ENCODE assay signal across 1 cellular context in the genomic region with DNA sequence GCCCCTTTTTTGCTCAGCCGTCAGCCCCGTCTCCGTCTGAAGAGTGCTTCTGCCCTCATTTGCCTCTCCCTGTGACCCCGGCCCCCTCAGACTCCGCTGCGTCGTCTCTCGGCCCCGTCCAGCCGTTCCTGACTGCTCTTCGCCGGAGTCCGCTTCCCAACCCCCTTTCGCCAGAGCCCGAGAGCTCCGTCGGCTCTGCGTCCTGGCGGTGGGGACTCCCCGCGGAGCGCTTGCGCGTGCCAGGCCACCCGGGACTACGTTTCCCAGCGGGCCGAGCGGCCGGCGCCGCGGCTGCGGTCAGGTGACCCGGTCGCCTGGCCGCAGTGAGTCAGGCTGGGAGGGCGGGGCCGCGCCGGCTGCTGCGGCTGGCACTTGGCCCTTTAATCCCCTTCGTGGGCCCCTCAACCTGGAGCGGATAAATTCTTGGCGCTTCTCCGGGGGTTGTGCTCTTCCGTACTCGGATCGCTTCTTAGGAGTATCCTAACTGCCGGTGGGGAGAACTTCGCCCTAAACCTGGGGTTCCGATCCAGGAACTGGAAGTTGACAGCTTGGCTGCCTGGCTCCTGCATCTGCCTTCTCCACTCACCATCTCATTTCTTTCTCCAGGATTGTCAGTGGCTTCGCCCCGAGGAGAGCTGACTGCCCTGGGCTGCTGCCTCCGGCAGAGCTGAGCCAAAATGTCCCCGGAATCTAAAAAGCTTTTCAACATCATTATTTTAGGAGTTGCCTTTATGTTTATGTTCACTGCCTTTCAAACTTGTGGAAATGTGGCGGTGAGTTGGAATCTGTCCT.
TF ChIP-seq lines count a peak whose summit lies in the region.

A gene (plus strand): TSS at position 444 of the 792 bp plus-strand sequence. CDS start 234 bp downstream, at position 678.

TF ChIP-seq in HepG2, 621 proteins besides CTCF, POLR2A, EP300 and RAD21 (continued from another document and continues in another):
- TF ChIP-seq, protein P1, sequence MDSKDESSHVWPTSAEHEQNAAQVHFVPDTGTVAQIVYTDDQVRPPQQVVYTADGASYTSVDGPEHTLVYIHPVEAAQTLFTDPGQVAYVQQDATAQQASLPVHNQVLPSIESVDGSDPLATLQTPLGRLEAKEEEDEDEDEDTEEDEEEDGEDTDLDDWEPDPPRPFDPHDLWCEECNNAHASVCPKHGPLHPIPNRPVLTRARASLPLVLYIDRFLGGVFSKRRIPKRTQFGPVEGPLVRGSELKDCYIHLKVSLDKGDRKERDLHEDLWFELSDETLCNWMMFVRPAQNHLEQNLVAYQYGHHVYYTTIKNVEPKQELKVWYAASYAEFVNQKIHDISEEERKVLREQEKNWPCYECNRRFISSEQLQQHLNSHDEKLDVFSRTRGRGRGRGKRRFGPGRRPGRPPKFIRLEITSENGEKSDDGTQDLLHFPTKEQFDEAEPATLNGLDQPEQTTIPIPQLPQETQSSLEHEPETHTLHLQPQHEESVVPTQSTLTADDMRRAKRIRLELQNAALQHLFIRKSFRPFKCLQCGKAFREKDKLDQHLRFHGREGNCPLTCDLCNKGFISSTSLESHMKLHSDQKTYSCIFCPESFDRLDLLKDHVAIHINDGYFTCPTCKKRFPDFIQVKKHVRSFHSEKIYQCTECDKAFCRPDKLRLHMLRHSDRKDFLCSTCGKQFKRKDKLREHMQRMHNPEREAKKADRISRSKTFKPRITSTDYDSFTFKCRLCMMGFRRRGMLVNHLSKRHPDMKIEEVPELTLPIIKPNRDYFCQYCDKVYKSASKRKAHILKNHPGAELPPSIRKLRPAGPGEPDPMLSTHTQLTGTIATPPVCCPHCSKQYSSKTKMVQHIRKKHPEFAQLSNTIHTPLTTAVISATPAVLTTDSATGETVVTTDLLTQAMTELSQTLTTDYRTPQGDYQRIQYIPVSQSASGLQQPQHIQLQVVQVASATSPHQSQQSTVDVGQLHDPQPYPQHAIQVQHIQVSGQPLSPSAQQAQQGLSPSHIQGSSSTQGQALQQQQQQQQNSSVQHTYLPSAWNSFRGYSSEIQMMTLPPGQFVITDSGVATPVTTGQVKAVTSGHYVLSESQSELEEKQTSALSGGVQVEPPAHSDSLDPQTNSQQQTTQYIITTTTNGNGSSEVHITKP (CRISPR knock-in tag; IDR thresholded peaks at IDR 0.05; ENCODE audit: low read depth): no peak; the same call in 1 of the 2 replicates
- no peak for TF ChIP-seq ZNF713 (CRISPR knock-in tag; IDR thresholded peaks at IDR 0.05)
- TF ChIP-seq ZSCAN12 (CRISPR knock-in tag; IDR thresholded peaks at IDR 0.05): no peak
- TF ChIP-seq, protein P2, sequence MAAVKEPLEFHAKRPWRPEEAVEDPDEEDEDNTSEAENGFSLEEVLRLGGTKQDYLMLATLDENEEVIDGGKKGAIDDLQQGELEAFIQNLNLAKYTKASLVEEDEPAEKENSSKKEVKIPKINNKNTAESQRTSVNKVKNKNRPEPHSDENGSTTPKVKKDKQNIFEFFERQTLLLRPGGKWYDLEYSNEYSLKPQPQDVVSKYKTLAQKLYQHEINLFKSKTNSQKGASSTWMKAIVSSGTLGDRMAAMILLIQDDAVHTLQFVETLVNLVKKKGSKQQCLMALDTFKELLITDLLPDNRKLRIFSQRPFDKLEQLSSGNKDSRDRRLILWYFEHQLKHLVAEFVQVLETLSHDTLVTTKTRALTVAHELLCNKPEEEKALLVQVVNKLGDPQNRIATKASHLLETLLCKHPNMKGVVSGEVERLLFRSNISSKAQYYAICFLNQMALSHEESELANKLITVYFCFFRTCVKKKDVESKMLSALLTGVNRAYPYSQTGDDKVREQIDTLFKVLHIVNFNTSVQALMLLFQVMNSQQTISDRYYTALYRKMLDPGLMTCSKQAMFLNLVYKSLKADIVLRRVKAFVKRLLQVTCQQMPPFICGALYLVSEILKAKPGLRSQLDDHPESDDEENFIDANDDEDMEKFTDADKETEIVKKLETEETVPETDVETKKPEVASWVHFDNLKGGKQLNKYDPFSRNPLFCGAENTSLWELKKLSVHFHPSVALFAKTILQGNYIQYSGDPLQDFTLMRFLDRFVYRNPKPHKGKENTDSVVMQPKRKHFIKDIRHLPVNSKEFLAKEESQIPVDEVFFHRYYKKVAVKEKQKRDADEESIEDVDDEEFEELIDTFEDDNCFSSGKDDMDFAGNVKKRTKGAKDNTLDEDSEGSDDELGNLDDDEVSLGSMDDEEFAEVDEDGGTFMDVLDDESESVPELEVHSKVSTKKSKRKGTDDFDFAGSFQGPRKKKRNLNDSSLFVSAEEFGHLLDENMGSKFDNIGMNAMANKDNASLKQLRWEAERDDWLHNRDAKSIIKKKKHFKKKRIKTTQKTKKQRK (IDR thresholded peaks at IDR 0.05; ENCODE audit: low read length): no peak
- peak; percentile 83 for TF ChIP-seq KDM5A (IDR thresholded peaks at IDR 0.05; ENCODE audit: borderline replicate concordance, low read length)
- peak; percentile 92 for TF ChIP-seq HCFC1 (IDR thresholded peaks at IDR 0.05; ENCODE audit: low read depth, low read length)
- no peak for TF ChIP-seq RFX3 (CRISPR knock-in tag; IDR thresholded peaks at IDR 0.05)
- no peak for TF ChIP-seq SYNCRIP (IDR thresholded peaks at IDR 0.05; ENCODE audit: insufficient read depth, low read depth, low read length)
- 0 out of 2 replicates have a peak, but pooled peaks have one; percentile 86 for TF ChIP-seq ZNF616 (CRISPR knock-in tag; IDR thresholded peaks at IDR 0.05; ENCODE audit: low read depth)
- TF ChIP-seq SRF (IDR thresholded peaks at IDR 0.05; ENCODE audit: low read depth, low read length): no peak
- TF ChIP-seq ZNF557 (CRISPR knock-in tag; IDR thresholded peaks at IDR 0.05): no peak
- TF ChIP-seq, protein P3, sequence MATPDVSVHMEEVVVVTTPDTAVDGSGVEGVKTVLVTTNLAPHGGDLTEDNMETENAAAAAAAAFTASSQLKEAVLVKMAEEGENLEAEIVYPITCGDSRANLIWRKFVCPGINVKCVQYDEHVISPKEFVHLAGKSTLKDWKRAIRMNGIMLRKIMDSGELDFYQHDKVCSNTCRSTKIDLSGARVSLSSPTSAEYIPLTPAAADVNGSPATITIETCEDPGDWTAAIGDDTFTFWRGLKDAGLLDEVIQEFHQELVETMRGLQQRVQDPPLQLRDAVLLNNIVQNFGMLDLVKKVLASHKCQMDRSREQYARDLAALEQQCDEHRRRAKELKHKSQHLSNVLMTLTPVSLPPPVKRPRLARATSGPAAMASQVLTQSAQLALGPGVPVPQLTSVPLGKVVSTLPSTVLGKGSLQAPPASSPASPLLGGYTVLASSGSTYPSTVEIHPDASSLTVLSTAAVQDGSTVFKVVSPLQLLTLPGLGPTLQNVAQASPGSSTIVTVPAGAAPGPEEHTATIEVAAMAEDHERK (CRISPR knock-in tag; IDR thresholded peaks at IDR 0.05; ENCODE audit: low read depth): peak; percentile 72; the same call in 1 of the 2 replicates
- no peak for TF ChIP-seq MTF1 (CRISPR knock-in tag; IDR thresholded peaks at IDR 0.05)
- TF ChIP-seq ZNF235 (CRISPR knock-in tag; IDR thresholded peaks at IDR 0.05; ENCODE audit: borderline replicate concordance): no peak
- TF ChIP-seq MLLT10 (CRISPR knock-in tag; IDR thresholded peaks at IDR 0.05): no peak
- TF ChIP-seq PHB2 (IDR thresholded peaks at IDR 0.05; ENCODE audit: partially characterized antibody): no peak
- TF ChIP-seq, protein P4, sequence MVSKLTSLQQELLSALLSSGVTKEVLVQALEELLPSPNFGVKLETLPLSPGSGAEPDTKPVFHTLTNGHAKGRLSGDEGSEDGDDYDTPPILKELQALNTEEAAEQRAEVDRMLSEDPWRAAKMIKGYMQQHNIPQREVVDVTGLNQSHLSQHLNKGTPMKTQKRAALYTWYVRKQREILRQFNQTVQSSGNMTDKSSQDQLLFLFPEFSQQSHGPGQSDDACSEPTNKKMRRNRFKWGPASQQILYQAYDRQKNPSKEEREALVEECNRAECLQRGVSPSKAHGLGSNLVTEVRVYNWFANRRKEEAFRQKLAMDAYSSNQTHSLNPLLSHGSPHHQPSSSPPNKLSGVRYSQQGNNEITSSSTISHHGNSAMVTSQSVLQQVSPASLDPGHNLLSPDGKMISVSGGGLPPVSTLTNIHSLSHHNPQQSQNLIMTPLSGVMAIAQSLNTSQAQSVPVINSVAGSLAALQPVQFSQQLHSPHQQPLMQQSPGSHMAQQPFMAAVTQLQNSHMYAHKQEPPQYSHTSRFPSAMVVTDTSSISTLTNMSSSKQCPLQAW (CRISPR knock-in tag; IDR thresholded peaks at IDR 0.05): peak; percentile 69
- TF ChIP-seq, protein P5, sequence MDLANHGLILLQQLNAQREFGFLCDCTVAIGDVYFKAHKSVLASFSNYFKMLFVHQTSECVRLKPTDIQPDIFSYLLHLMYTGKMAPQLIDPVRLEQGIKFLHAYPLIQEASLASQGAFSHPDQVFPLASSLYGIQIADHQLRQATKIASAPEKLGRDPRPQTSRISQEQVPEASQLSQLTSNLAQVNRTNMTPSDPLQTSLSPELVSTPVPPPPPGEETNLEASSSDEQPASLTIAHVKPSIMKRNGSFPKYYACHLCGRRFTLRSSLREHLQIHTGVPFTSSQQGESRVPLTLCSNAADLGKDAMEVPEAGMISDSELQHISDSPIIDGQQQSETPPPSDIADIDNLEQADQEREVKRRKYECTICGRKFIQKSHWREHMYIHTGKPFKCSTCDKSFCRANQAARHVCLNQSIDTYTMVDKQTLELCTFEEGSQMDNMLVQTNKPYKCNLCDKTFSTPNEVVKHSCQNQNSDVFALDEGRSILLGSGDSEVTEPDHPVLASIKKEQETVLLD (CRISPR knock-in tag; IDR thresholded peaks at IDR 0.05; ENCODE audit: low read depth): peak; percentile 72
- TF ChIP-seq, protein P6, sequence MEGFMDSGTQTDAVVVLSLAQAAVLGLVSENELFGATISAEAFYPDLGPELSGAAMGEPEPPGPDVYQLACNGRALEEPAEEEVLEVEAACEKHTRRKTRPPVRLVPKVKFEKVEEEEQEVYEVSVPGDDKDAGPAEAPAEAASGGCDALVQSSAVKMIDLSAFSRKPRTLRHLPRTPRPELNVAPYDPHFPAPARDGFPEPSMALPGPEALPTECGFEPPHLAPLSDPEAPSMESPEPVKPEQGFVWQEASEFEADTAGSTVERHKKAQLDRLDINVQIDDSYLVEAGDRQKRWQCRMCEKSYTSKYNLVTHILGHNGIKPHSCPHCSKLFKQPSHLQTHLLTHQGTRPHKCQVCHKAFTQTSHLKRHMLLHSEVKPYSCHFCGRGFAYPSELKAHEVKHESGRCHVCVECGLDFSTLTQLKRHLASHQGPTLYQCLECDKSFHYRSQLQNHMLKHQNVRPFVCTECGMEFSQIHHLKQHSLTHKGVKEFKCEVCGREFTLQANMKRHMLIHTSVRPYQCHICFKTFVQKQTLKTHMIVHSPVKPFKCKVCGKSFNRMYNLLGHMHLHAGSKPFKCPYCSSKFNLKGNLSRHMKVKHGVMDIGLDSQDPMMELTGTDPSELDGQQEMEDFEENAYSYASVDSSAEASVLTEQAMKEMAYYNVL (CRISPR knock-in tag; IDR thresholded peaks at IDR 0.05; ENCODE audit: borderline replicate concordance): no peak
- TF ChIP-seq, protein P7, sequence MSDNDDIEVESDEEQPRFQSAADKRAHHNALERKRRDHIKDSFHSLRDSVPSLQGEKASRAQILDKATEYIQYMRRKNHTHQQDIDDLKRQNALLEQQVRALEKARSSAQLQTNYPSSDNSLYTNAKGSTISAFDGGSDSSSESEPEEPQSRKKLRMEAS (IDR thresholded peaks at IDR 0.05): peak; percentile 67
- TF ChIP-seq MEF2D (CRISPR knock-in tag; IDR thresholded peaks at IDR 0.05): no peak
- TF ChIP-seq ZNF883 (CRISPR knock-in tag; IDR thresholded peaks at IDR 0.05; ENCODE audit: not compliant biosample characterization): peak; percentile 71
- TF ChIP-seq FOXK2 (IDR thresholded peaks at IDR 0.05): no peak
- 0 out of 2 replicates have a peak, but pooled peaks have one; percentile 38 for TF ChIP-seq ZFP41 (CRISPR knock-in tag; IDR thresholded peaks at IDR 0.05; ENCODE audit: borderline replicate concordance)
- 0 out of 2 replicates have a peak, but pooled peaks have one; percentile 41 for TF ChIP-seq KMT2A (CRISPR knock-in tag; IDR thresholded peaks at IDR 0.05)
- TF ChIP-seq SNRNP70 (IDR thresholded peaks at IDR 0.05; ENCODE audit: low read depth, low read length): no peak
- TF ChIP-seq ARHGAP35 (CRISPR knock-in tag; IDR thresholded peaks at IDR 0.05; ENCODE audit: borderline replicate concordance): no peak; the same call in 1 of the 2 replicates
- TF ChIP-seq SP140L (CRISPR knock-in tag; IDR thresholded peaks at IDR 0.05; ENCODE audit: borderline replicate concordance): no peak
- no peak for TF ChIP-seq ZNF260 (CRISPR knock-in tag; IDR thresholded peaks at IDR 0.05; ENCODE audit: borderline replicate concordance, low read depth)
- TF ChIP-seq TMF1 (CRISPR knock-in tag; IDR thresholded peaks at IDR 0.05; ENCODE audit: low read depth): peak; percentile 32; the same call in 1 of the 2 replicates
- TF ChIP-seq, protein P8, sequence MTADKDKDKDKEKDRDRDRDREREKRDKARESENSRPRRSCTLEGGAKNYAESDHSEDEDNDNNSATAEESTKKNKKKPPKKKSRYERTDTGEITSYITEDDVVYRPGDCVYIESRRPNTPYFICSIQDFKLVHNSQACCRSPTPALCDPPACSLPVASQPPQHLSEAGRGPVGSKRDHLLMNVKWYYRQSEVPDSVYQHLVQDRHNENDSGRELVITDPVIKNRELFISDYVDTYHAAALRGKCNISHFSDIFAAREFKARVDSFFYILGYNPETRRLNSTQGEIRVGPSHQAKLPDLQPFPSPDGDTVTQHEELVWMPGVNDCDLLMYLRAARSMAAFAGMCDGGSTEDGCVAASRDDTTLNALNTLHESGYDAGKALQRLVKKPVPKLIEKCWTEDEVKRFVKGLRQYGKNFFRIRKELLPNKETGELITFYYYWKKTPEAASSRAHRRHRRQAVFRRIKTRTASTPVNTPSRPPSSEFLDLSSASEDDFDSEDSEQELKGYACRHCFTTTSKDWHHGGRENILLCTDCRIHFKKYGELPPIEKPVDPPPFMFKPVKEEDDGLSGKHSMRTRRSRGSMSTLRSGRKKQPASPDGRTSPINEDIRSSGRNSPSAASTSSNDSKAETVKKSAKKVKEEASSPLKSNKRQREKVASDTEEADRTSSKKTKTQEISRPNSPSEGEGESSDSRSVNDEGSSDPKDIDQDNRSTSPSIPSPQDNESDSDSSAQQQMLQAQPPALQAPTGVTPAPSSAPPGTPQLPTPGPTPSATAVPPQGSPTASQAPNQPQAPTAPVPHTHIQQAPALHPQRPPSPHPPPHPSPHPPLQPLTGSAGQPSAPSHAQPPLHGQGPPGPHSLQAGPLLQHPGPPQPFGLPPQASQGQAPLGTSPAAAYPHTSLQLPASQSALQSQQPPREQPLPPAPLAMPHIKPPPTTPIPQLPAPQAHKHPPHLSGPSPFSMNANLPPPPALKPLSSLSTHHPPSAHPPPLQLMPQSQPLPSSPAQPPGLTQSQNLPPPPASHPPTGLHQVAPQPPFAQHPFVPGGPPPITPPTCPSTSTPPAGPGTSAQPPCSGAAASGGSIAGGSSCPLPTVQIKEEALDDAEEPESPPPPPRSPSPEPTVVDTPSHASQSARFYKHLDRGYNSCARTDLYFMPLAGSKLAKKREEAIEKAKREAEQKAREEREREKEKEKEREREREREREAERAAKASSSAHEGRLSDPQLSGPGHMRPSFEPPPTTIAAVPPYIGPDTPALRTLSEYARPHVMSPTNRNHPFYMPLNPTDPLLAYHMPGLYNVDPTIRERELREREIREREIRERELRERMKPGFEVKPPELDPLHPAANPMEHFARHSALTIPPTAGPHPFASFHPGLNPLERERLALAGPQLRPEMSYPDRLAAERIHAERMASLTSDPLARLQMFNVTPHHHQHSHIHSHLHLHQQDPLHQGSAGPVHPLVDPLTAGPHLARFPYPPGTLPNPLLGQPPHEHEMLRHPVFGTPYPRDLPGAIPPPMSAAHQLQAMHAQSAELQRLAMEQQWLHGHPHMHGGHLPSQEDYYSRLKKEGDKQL (CRISPR knock-in tag; IDR thresholded peaks at IDR 0.05; ENCODE audit: low read depth): peak; percentile 12; the same call in 1 of the 2 replicates
- peak; percentile 15; the same call in 1 of the 2 replicates for TF ChIP-seq ZNF780A (CRISPR knock-in tag; IDR thresholded peaks at IDR 0.05)
